32 cellular contexts compared by ENCODE assay signal in the genomic region with DNA sequence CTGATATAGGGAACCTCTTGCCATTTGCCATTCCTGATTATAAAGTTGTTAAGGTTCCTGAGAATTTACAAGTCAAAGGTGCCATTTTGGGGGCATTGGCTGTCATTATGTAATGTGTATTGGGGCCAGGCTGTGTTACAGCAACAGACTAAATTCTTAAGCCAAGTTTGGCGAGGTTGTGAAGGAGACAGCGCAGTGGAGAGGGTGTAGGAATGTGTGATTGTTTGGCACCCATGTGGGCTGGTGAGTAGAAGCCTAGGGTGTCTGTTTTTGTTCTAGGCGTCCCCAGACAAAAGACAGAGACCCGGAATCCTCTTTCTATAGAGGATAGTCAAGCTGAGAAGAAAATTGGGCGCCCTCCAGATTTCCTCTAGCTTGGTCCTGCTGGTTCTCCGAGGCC.
"Had no signal": no experiment of that assay in that cellular context is flagged by ENCODE, and none has a peak within 500 bp of the region (broad histone marks: within the 10 kb centered on the region; RNA-seq: fewer than 3 reads in every experiment).

No MANE protein-coding gene starts in this region.

- H3K4me2 ChIP-seq: SK-N-SH had no signal

- H3K27me3 ChIP-seq: Peyer's patch, SJSA1 had no signal

- H3K27ac ChIP-seq: Peyer's patch, SJSA1 had no signal

- H3K4me1 ChIP-seq: Peyer's patch, SJSA1 had no signal

- H3K36me3 Mint-ChIP-seq: activated CD4-positive, alpha-beta memory T cell treated with anti-CD3 and anti-CD28 coated beads for 36 hours; brain had no signal

- H3K4me1 Mint-ChIP-seq: activated B cell treated with CpG ODN at 0.5 μM for 24 hours, brain had no signal

- H3K27me3 Mint-ChIP-seq: activated B cell treated with CpG ODN at 0.5 μM for 24 hours; activated CD4-positive, alpha-beta memory T cell treated with anti-CD3 and anti-CD28 coated beads for 36 hours; brain had no signal

- DNase-seq: activated B cell treated with CpG ODN at 0.5 μM for 24 hours; activated CD4-positive, alpha-beta memory T cell treated with anti-CD3 and anti-CD28 coated beads for 36 hours; activated CD4-positive, alpha-beta T cell treated with anti-CD3 and anti-CD28 coated beads for 4 hours; activated CD4-positive, alpha-beta T cell treated with anti-CD3 and anti-CD28 coated beads, Interleukin-2, amount 50 U/mL, for 1 hour; activated CD4-positive, CD25-positive, alpha-beta regulatory T cell treated with anti-CD3 and anti-CD28 coated beads, Interleukin-2, amount 50 U/mL, for 72 hours; activated CD8-positive, alpha-beta memory T cell treated with anti-CD3 and anti-CD28 coated beads, Interleukin-2, amount 50 U/mL, for 4 hours; activated gamma-delta T cell treated with Interleukin-2 at 50 U/mL for 16 hours; activated naive CD4-positive, alpha-beta T cell treated with anti-CD3 and anti-CD28 coated beads for 36 hours; activated T-cell treated with anti-CD3 and anti-CD28 coated beads for 4 hours; activated T-cell treated with anti-CD3 and anti-CD28 coated beads, Interleukin-2, amount 50 U/mL, for 4 hours; anterior cingulate cortex; central memory CD4-positive, alpha-beta T cell; Karpas-422; NCI-H1105; NCI-H1417 treated with DMSO at 0.1 percent for 48 hours; NCI-H1694 treated with DMSO at 0.1 percent for 48 hours; NCI-H2029; NCI-H510A; NCI-H526; NCI-H748 treated with DMSO at 0.1 percent for 48 hours; NK-92 treated with Interleukin-12 subunit alpha and Interleukin-12 subunit beta, amount 100 ng/mL, for 24 hours; PC-3; Peyer's patch; RPMI8226; SHP77 treated with DMSO at 0.1 percent for 48 hours; SK-N-SH had no signal

- H3K27ac Mint-ChIP-seq: activated B cell treated with CpG ODN at 0.5 μM for 24 hours; activated CD4-positive, alpha-beta memory T cell treated with anti-CD3 and anti-CD28 coated beads for 36 hours; activated naive CD4-positive, alpha-beta T cell treated with anti-CD3 and anti-CD28 coated beads for 36 hours; activated naive CD4-positive, alpha-beta T cell treated with anti-CD3 and anti-CD28 coated beads, Interleukin-2, amount 50 U/mL, for 72 hours; activated T-helper 1 cell treated with anti-CD3 and anti-CD28 coated beads, Interleukin-12 subunit alpha, Interleukin-12 subunit beta, Interleukin-2, Interleukin-4 antibody, amounts not matched to agents 30 ng/mL and 10 ng/mL and 1 ng/mL, durations not matched to agents 14 hours and 24 hours and 36 hours; brain; T-helper 1 cell treated with Interleukin-12 subunit alpha and Interleukin-12 subunit beta and Interleukin-4 antibody, amounts not matched to agents 30 μg/mL and 1 μg/mL, for 36 hours; T-helper 2 cell treated with Interferon-gamma antibody and Interleukin-4, amounts not matched to agents 5 μg/mL and 100 μg/mL, for 36 hours had no signal

- H3K9me3 Mint-ChIP-seq: activated naive CD4-positive, alpha-beta T cell treated with anti-CD3 and anti-CD28 coated beads for 36 hours; brain had no signal

- H3K4me3 ChIP-seq: Peyer's patch, SJSA1 had no signal

- H3K4me3 Mint-ChIP-seq: activated B cell treated with CpG ODN at 0.5 μM for 24 hours; activated CD4-positive, alpha-beta memory T cell treated with anti-CD3 and anti-CD28 coated beads for 36 hours; activated naive CD4-positive, alpha-beta T cell treated with anti-CD3 and anti-CD28 coated beads for 36 hours; activated T-cell treated with anti-CD3 and anti-CD28 coated beads, Interleukin-2, amount 50 U/mL, for 4 hours; activated T-helper 1 cell treated with anti-CD3 and anti-CD28 coated beads, Interleukin-12 subunit alpha, Interleukin-12 subunit beta, Interleukin-2, Interleukin-4 antibody, amounts not matched to agents 30 ng/mL and 10 ng/mL and 1 ng/mL, durations not matched to agents 14 hours and 24 hours and 36 hours; brain; T-helper 1 cell treated with Interleukin-12 subunit alpha and Interleukin-12 subunit beta and Interleukin-4 antibody, amounts not matched to agents 30 μg/mL and 1 μg/mL, for 36 hours; T-helper 2 cell treated with Interferon-gamma antibody and Interleukin-4, amounts not matched to agents 5 μg/mL and 100 μg/mL, for 36 hours had no signal

- H3K9ac ChIP-seq: SK-N-SH had no signal

- H3K9me2 ChIP-seq: SK-N-SH had no signal

- H3K36me3 ChIP-seq: Peyer's patch, SJSA1 had no signal

- H3K9me3 ChIP-seq: Peyer's patch, SJSA1, SK-N-SH had no signal

- ATAC-seq: activated naive CD4-positive, alpha-beta T cell treated with anti-CD3 and anti-CD28 coated beads, Interleukin-2, amount 50 U/mL, for 72 hours; activated T-cell treated with anti-CD3 and anti-CD28 coated beads, Interleukin-2, amount 50 U/mL, for 4 hours; PC-3 had no signal
